ENCODE assay signal across 2 cellular contexts in genomic region chr1:244046254-244046653, GRCh38.
TF ChIP-seq lines count a peak whose summit lies in the region.

No MANE protein-coding gene starts in this region.

TF ChIP-seq in GM12891, 5 proteins besides CTCF, POLR2A, EP300 and RAD21:
- TF ChIP-seq SPI1 (IDR thresholded peaks at IDR 0.05; ENCODE audit: low read depth, low read length), result peak; percentile 63; the same call in 1 of the 2 replicates

TF ChIP-seq in GM12878, 131 proteins besides CTCF, POLR2A, EP300 and RAD21:
- TF ChIP-seq IKZF2 (IDR thresholded peaks at IDR 0.05), result peak in 1 of 2 experiments; percentile 26; a peak in 1 of 4 replicates
- peak; percentile 48 for TF ChIP-seq JUNB (IDR thresholded peaks at IDR 0.05)
